Comparison of ENCODE assay signal across 9 cellular contexts in the genomic region with DNA sequence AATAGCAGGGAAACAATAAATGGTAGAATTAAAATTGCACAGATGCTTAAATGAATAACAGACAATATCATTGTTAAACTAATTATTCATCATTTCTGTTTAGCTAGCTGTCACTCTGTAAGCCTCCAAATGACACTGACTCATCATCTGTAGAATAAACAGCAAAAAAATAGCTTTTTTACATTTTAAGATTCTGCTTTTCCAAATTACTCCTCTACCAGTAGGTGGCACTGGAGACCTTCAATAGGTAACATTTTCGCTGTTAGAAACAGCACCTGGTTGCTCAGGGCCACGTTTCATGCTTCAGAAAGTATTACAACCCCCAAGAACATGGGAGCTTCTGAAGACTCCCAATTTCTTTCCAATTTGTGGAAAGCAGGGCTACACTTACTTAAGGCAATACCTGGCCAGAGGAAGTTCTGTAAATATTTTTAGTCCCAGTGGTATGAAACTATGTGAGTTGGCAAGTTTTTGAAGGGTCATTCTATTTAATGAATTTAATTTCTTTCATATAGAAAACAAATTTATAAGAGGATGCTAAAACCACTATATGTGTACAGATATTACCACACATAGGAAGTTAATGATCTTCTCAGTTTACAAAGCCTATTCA. TPM values are rescaled to one million over a fixed set of nuclear protein-coding genes. Genes with fewer than 3 reads are reported as not detected.
DNase-seq lines count a peak whose midpoint lies in the region; ATAC-seq, FAIRE-seq and TF ChIP-seq lines count a peak whose summit lies in the region.
"Had no signal": no experiment of that assay in that cellular context is flagged by ENCODE, and none has a peak within 500 bp of the region (broad histone marks: within the 10 kb centered on the region; RNA-seq: fewer than 3 reads in every experiment).

No MANE protein-coding gene starts in this region.

- POLR2A ChIA-PET in activated CD4-positive, alpha-beta T cell treated with anti-CD3 and anti-CD28 coated beads for 36 hours (lab: Charles Lee): no interaction called here
- POLR2A ChIA-PET in RWPE1 (lab: Yijun Ruan, JAX; ENCODE audit: low non-redundant PET): no interaction called here
- POLR2A ChIA-PET in H1 (lab: Charles Lee; ENCODE audit: partially characterized antibody): interaction anchor here (1.0 kb wide), 1 partner anchor 116 kb away, joined by 3 read pairs; no protein-coding TSS in a partner anchor

- H2BK5ac ChIP-seq in H1 (ENCODE audit: low read depth, low read length): no peak overlapping the region

- H2AFZ ChIP-seq in H1 (ENCODE audit: low read length): no peak overlapping the region

- no peak overlapping the region for H3K23ac ChIP-seq in H1 (ENCODE audit: insufficient read length)

- peak; percentile 66 for ATAC-seq in activated CD4-positive, alpha-beta T cell treated with anti-CD3 and anti-CD28 coated beads for 36 hours
- peak; percentile 80 for ATAC-seq in GM21390 (IDR thresholded peaks at IDR 0.05; ENCODE audit: unreplicated experiment)

- peak; percentile 44 for DNase-seq in activated CD4-positive, alpha-beta T cell treated with anti-CD3 and anti-CD28 coated beads for 36 hours
- DNase-seq in activated CD4-positive, alpha-beta T cell treated with anti-CD3 and anti-CD28 coated beads, Interleukin-2, amount 50 U/mL, for 4 hours: no peak
- DNase-seq in Kasumi-1 (lab: John Stamatoyannopoulos, UW): peak; percentile 58 to 78
- peak; percentile 17 for DNase-seq in RWPE1 (ENCODE audit: low spot score)
- DNase-seq in H1 (ENCODE audit: low read depth in 1 of 2, low spot score in 2 of 2): peak in 1 of 2 experiments; percentile 3
- DNase-seq in non-pigmented ciliary epithelial cell (ENCODE audit: low read depth): peak; percentile 20
- no peak for DNase-seq in lower leg skin (ENCODE audit: low spot score in 2 of 2)

- TF ChIP-seq CTCF in RWPE1 (conservative IDR thresholded peaks at IDR 0.05; ENCODE audit: low read depth): peak; percentile 68
- peak in 2 of 3 experiments; percentile 68 to 70; a peak in 3 of 4 replicates for TF ChIP-seq CTCF in H1 (IDR thresholded peaks at IDR 0.05; ENCODE audit: control extremely low read depth in 1 of 3, insufficient read depth in 1 of 3, low read depth in 1 of 3, low read length in 3 of 3)
- TF ChIP-seq CTCF in lower leg skin (IDR thresholded peaks at IDR 0.05): no peak

- no peak overlapping the region for H3K27ac Mint-ChIP-seq in activated CD4-positive, alpha-beta T cell treated with anti-CD3 and anti-CD28 coated beads for 36 hours
- H3K27ac Mint-ChIP-seq: dendritic cell treated with granulocyte-macrophage colony-stimulating factor and Interleukin-4, amounts not matched to agents 40 ng/mL and 50 ng/mL, for 4 days had no signal

- no peak overlapping the region for H4K91ac ChIP-seq in H1 (replicated peaks; ENCODE audit: insufficient read length, low read length)

- no peak overlapping the region for H3K4ac ChIP-seq in H1 (replicated peaks; ENCODE audit: insufficient read length, low read depth, low read length)

- no peaks in the 10 kb centered on the region for H3K27me3 Mint-ChIP-seq in activated CD4-positive, alpha-beta T cell treated with anti-CD3 and anti-CD28 coated beads for 36 hours
- H3K27me3 Mint-ChIP-seq: dendritic cell treated with granulocyte-macrophage colony-stimulating factor and Interleukin-4, amounts not matched to agents 40 ng/mL and 50 ng/mL, for 4 days had no signal

- H3K9ac ChIP-seq in H1 (replicated peaks in 1 of 4; ENCODE audit: extremely low read depth in 1 of 4, low read depth in 3 of 4, low read length in 3 of 4): no peak overlapping the region

- H3K14ac ChIP-seq in H1 (ENCODE audit: insufficient read length): no peak overlapping the region

- no peak overlapping the region for H4K5ac ChIP-seq in H1 (ENCODE audit: insufficient read length, low read depth, low read length)

- H3K23me2 ChIP-seq in H1 (ENCODE audit: low read depth, low read length): no peaks in the 10 kb centered on the region

- peaks cover 5% of the 10 kb centered on the region for H3K36me3 Mint-ChIP-seq in activated CD4-positive, alpha-beta T cell treated with anti-CD3 and anti-CD28 coated beads for 36 hours (ENCODE audit: low read depth)

- no peak overlapping the region for H2BK15ac ChIP-seq in H1 (ENCODE audit: low read length)

- H3K4me2 ChIP-seq in H1 (ENCODE audit: insufficient read depth in 1 of 2, low read depth in 2 of 2, low read length in 2 of 2): no peak overlapping the region

- peak; percentile 32 for FAIRE-seq in H1 (lab: Jason Lieb, UNC)

- peak; percentile 88 to 89 for TF ChIP-seq RAD21 in H1 (IDR thresholded peaks at IDR 0.05 in 1 of 2, conservative IDR thresholded peaks at IDR 0.05 in 1 of 2; ENCODE audit: low read depth in 2 of 2, low read length in 2 of 2)

- H2BK20ac ChIP-seq in H1 (ENCODE audit: low read length): no peak overlapping the region

- no peak overlapping the region for H2AK5ac ChIP-seq in H1 (ENCODE audit: low read depth, low read length)

- H3K27ac ChIP-seq in RWPE1: no peak overlapping the region
- H3K27ac ChIP-seq in H1 (ENCODE audit: low read depth, low read length): no peak overlapping the region

- TF ChIP-seq POLR2A in H1 (IDR thresholded peaks at IDR 0.05; ENCODE audit: control extremely low read depth in 1 of 2, low read depth in 2 of 2, low read length in 2 of 2) (no peak), lower leg skin (IDR thresholded peaks at IDR 0.05) (no peak)

- H3K9me3 Mint-ChIP-seq in activated CD4-positive, alpha-beta T cell treated with anti-CD3 and anti-CD28 coated beads for 36 hours (ENCODE audit: low read depth): no peaks in the 10 kb centered on the region
- H3K9me3 Mint-ChIP-seq: dendritic cell treated with granulocyte-macrophage colony-stimulating factor and Interleukin-4, amounts not matched to agents 40 ng/mL and 50 ng/mL, for 4 days had no signal

- no peaks in the 10 kb centered on the region for H3K4me1 Mint-ChIP-seq in activated CD4-positive, alpha-beta T cell treated with anti-CD3 and anti-CD28 coated beads for 36 hours

- TF ChIP-seq EP300 in H1 (IDR thresholded peaks at IDR 0.05; ENCODE audit: borderline replicate concordance in 1 of 2, low read depth in 2 of 2, low read length in 2 of 2): no peak

- no peaks in the 10 kb centered on the region for H3K27me3 ChIP-seq in H1 (replicated peaks in 1 of 4; ENCODE audit: control insufficient read depth in 3 of 4, extremely low read depth in 1 of 4, insufficient read depth in 3 of 4, low read length in 3 of 4)

- CTCF ChIA-PET in activated CD4-positive, alpha-beta T cell treated with anti-CD3 and anti-CD28 coated beads for 36 hours (lab: Charles Lee): interaction anchor here (0.6 to 4.3 kb wide), 23 partner anchors 9 to 682 kb away, joined by 3 to 47 read pairs (median 3); no protein-coding TSS in a partner anchor
- CTCF ChIA-PET in RWPE1 (lab: Yijun Ruan, JAX) (interaction anchor here (0.6 to 1.2 kb wide), 11 partner anchors 10 to 885 kb away, joined by 3 to 7 read pairs (median 3); no protein-coding TSS in a partner anchor), H1 (lab: Charles Lee; ENCODE audit: partially characterized antibody) (interaction anchor here (0.6 to 1.4 kb wide), 23 partner anchors 9 to 858 kb away, joined by 3 to 15 read pairs (median 3); no protein-coding TSS in a partner anchor)

- no peaks in the 10 kb centered on the region for H3K79me2 ChIP-seq in H1 (ENCODE audit: control insufficient read depth in 1 of 2, insufficient read depth in 2 of 2, low read length in 2 of 2)

- no peak overlapping the region for H3K56ac ChIP-seq in H1 (replicated peaks; ENCODE audit: insufficient read length, low read depth, low read length)

- no peak overlapping the region for H3K4me3 Mint-ChIP-seq in activated CD4-positive, alpha-beta T cell treated with anti-CD3 and anti-CD28 coated beads for 36 hours
- H3K4me3 Mint-ChIP-seq: dendritic cell treated with granulocyte-macrophage colony-stimulating factor and Interleukin-4, amounts not matched to agents 40 ng/mL and 50 ng/mL, for 4 days had no signal

- H2BK120ac ChIP-seq in H1 (replicated peaks; ENCODE audit: low read depth, low read length): no peak overlapping the region

- peaks cover 0 to 3% of the 10 kb centered on the region in 2 experiments for H4K20me1 ChIP-seq in H1 (replicated peaks in 1 of 2; ENCODE audit: control insufficient read depth in 1 of 2, insufficient read depth in 2 of 2, low read length in 2 of 2)

- no peak overlapping the region for H4K8ac ChIP-seq in H1 (ENCODE audit: extremely low read depth, insufficient read depth, low read length)

- H3K79me1 ChIP-seq in H1 (ENCODE audit: low read depth, low read length): no peaks in the 10 kb centered on the region

- H2BK12ac ChIP-seq in H1 (ENCODE audit: low read depth, low read length): no peak overlapping the region

- no peak overlapping the region for H3K4me3 ChIP-seq in H1 (ENCODE audit: extremely low read depth in 1 of 4, insufficient read depth in 2 of 4, low read depth in 3 of 4, low read length in 4 of 4)
- no peak overlapping the region for H3K4me3 ChIP-seq in lower leg skin (ENCODE audit: low read depth, poor library complexity, severe bottlenecking)

- no peak overlapping the region for H3K18ac ChIP-seq in H1 (ENCODE audit: extremely low read depth, low read length)

- H3K4me1 ChIP-seq in H1 (replicated peaks in 1 of 4; ENCODE audit: control insufficient read depth in 3 of 4, insufficient read depth in 4 of 4, low read length in 3 of 4): no peaks in the 10 kb centered on the region

- 18% methylated on average over 2 of the region's 2 CpGs; no CpG with 5 or more reads in 1 of the 2 experiments for WGBS in H1 (ENCODE audit: extremely low coverage in 1 of 2, insufficient coverage in 1 of 2, insufficient read length in 1 of 2, insufficient replicate concordance in 2 of 2, low coverage in 1 of 2, low lambda C conversion rate in 2 of 2, missing lambda C conversion rate in 1 of 2), 2 experiments
- 5 to 12% methylated on average over 2 of the region's 2 CpGs for WGBS in lower leg skin, 2 donors

- H3K9me3 ChIP-seq in H1 (ENCODE audit: insufficient read depth in 2 of 2, low read depth in 1 of 2, low read length in 1 of 2): no peaks in the 10 kb centered on the region

- H3K36me3 ChIP-seq in H1 (ENCODE audit: control insufficient read depth in 2 of 4, insufficient read depth in 4 of 4, low read length in 3 of 4): no peaks in the 10 kb centered on the region; a peak in 1 of 8 replicates

- intact Hi-C loops in activated CD4-positive, alpha-beta T cell treated with anti-CD3 and anti-CD28 coated beads for 36 hours (cut with DNase I, micrococcal nuclease): loop anchor here (1.0 to 10.0 kb wide), 6 partner anchors 152 to 990 kb away; no protein-coding TSS in a partner anchor
- intact Hi-C loops in lower leg skin (cut with DNase I; ENCODE audit: low total_unique reads): no loop called here

RNA-seq across cellular contexts. Expression of gene TTN, which starts 45.4 kb away (rescaled TPM):
- 1 to 10 TPM; 1.6 to 3.1 TPM for total RNA-seq in activated CD4-positive, alpha-beta T cell treated with anti-CD3 and anti-CD28 coated beads for 36 hours
- 6.9 and 9.7 TPM in 2 replicates for total RNA-seq in H1 (2021; fragmentation: NEBNext Ultra II Directional; extraction: Animal tissue kit (Norgen Biotek cat#: 25700))
- 0.16 and 0.30 TPM in 2 replicates for polyA plus RNA-seq in H1 (2011; rRNA removed)
- polyA plus RNA-seq in H1 (2011; cell fraction: cytosol; rRNA removed): 0.45 TPM
- 3.3 TPM for polyA plus RNA-seq in H1 (2011; cell fraction: nucleus; rRNA removed)
- 0.39 to 0.74 TPM (median 0.60 TPM) in 4 replicates for polyA plus RNA-seq in H1 (2012, experiment 1 of 2)
- polyA plus RNA-seq in H1 (2012, experiment 2 of 2): 0.01 TPM
- 1.3 TPM for polyA plus RNA-seq in H1 (2013, experiment 1 of 2)
- polyA plus RNA-seq in H1 (2013, experiment 2 of 2): 1.3 TPM
- 19.2 and 20.2 TPM in 2 replicates for polyA minus RNA-seq in H1 (2011; rRNA and poly(A)+ RNA removed)
- 3.2 TPM for polyA minus RNA-seq in H1 (2011; cell fraction: cytosol; rRNA and poly(A)+ RNA removed)
- 34.8 TPM for polyA minus RNA-seq in H1 (2011; cell fraction: nucleus; rRNA and poly(A)+ RNA removed)
- total RNA-seq in lower leg skin: 1 to 10 TPM in 1 of 4 donors, under 1 TPM in 3; 0.25 to 2.4 (median 0.74) TPM

Comparison
In these comparisons a context has a peak if more than half of its experiments do, and no peak if none do; other contexts are left out.
1. DNase-seq: peak in activated CD4-positive, alpha-beta T cell treated with anti-CD3 and anti-CD28 coated beads for 36 hours (single experiment), Kasumi-1 (2 of 2), RWPE1 (single experiment) and non-pigmented ciliary epithelial cell (single experiment); none in activated CD4-positive, alpha-beta T cell treated with anti-CD3 and anti-CD28 coated beads, Interleukin-2, amount 50 U/mL, for 4 hours (0 of 2) and lower leg skin (0 of 2).
2. CTCF ChIP-seq: peak in RWPE1 (single experiment) and H1 (2 of 3); none in lower leg skin (0 of 3).